Comparison of ENCODE assay signal across 1 cellular context in the genomic region with DNA sequence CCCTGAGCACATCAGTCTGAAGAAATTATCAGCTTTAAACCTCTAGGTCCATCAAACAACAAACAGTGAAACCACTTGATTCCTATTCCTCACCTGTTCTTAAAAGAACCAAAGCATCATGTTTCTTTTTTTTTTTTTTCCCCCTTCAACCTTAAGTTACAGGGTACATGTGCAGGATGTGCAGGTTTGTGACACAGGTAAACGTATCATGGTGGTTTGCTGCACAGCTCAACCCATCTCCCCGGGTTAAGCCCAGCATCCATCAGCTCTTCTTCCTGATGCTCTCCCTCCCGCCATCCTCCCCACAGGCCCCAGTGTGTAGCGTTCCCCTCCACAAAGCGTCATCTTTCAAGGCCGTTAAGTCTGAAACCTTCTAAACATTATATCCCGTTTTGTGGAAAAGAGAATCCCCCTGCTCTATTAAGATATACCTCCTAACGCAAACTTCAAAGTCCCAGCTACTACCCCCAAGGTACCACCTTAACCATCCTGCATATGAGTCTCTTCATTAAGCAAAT.
TF ChIP-seq lines count a peak whose summit lies in the region.

No MANE protein-coding gene starts in this region.

TF ChIP-seq in HEK293, 187 proteins besides CTCF, POLR2A, EP300 and RAD21:
- peak; percentile 58; the same call in 1 of the 2 replicates for TF ChIP-seq ZNF202 (tag by site-specific recombination; IDR thresholded peaks at IDR 0.05; ENCODE audit: borderline replicate concordance)
- no peak for TF ChIP-seq ZNF626 (tag by site-specific recombination; IDR thresholded peaks at IDR 0.05)
- no peak for TF ChIP-seq ZNF223 (tag by site-specific recombination; IDR thresholded peaks at IDR 0.05)
- TF ChIP-seq BCL11B (tag by site-specific recombination; IDR thresholded peaks at IDR 0.05; ENCODE audit: low read depth), result no peak
- TF ChIP-seq ZNF692 (tag by site-specific recombination; IDR thresholded peaks at IDR 0.05), result no peak
- no peak for TF ChIP-seq ZNF658 (tag by site-specific recombination; IDR thresholded peaks at IDR 0.05)
- TF ChIP-seq ZNF530 (tag by site-specific recombination; IDR thresholded peaks at IDR 0.05; ENCODE audit: low read depth), result no peak
